In the genomic region with DNA sequence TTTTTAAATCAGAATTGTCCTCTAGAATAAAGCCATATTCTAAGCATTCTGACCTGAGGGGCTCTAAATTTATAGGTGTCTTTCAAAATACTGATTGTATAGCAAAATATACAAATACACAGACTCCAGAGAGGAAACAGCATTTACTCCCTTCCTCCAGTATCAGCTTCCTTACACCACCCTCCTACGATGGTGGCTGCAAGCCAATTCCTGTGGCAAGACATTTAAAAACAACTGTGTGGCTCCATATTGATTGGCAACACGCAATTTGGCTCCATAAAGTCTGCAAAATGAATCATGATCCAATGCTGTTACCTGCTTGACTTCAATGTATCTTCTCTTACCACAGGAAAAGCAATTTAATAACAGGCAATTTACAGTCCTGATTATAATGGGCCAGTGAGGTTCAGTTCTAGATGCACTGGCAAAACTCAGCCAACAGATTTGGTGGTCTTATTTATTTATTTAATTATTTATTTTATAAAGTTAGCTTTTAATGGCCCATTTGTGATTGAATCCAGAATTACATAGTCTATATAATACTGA, we compare ENCODE assay signal across 17 cellular contexts. TPM values are rescaled to one million over a fixed set of nuclear protein-coding genes. Genes with fewer than 3 reads are reported as not detected.
A peak's percentile ranks its signal among the peaks of the same experiment; 100 is the strongest.
DNase-seq lines count a peak whose midpoint lies in the region; FAIRE-seq and TF ChIP-seq lines count a peak whose summit lies in the region.
"Had no signal": no experiment of that assay in that cellular context is flagged by ENCODE, and none has a peak within 500 bp of the region (broad histone marks: within the 10 kb centered on the region; RNA-seq: fewer than 3 reads in every experiment).

No MANE protein-coding gene starts in this region.

- intact Hi-C loops in endothelial cell of umbilical vein (cut with micrococcal nuclease) = no loop called here

- 20 to 46% (median 27%) methylated on average over 2 of the region's 2 CpGs for WGBS in small intestine, 3 donors

- H3K4me1 ChIP-seq in endothelial cell of umbilical vein (ENCODE audit: control insufficient read depth, extremely low read depth, insufficient read depth, low read length) (peaks cover 17% of the 10 kb centered on the region), small intestine (ENCODE audit: control insufficient read depth in 2 of 2, insufficient read depth in 1 of 2, low read depth in 1 of 2, low read length in 1 of 2) (no peaks in the 10 kb centered on the region)
- H3K4me1 ChIP-seq: adrenal gland had no signal

- TF ChIP-seq POLR2A in GM12892 (IDR thresholded peaks at IDR 0.05; ENCODE audit: low read depth, low read length) = no peak
- no peak for TF ChIP-seq POLR2A in endothelial cell of umbilical vein (IDR thresholded peaks at IDR 0.05; ENCODE audit: low read depth, low read length)

- H2AFZ ChIP-seq in endothelial cell of umbilical vein (ENCODE audit: low read depth, low read length) = peak overlapping the region; percentile 65

- no peaks in the 10 kb centered on the region for H3K27me3 ChIP-seq in endothelial cell of umbilical vein (ENCODE audit: control insufficient read depth in 2 of 2, insufficient read depth in 2 of 2, low read length in 2 of 2)
- no peaks in the 10 kb centered on the region for H3K27me3 ChIP-seq in small intestine (ENCODE audit: control insufficient read depth in 2 of 2, insufficient read depth in 2 of 2, low read length in 2 of 2)
- H3K27me3 ChIP-seq: adrenal gland had no signal

- H3K27ac ChIP-seq in endothelial cell of umbilical vein (ENCODE audit: insufficient read depth, low read depth, low read length) (no peak overlapping the region), small intestine (ENCODE audit: low read depth in 1 of 2, low read length in 1 of 2) (no peak overlapping the region)
- H3K27ac ChIP-seq: adrenal gland, WERI-Rb-1 had no signal

- H3K9ac ChIP-seq in endothelial cell of umbilical vein (replicated peaks; ENCODE audit: extremely low read depth, insufficient read depth, low read length) = no peak overlapping the region

- dilution Hi-C loops in endothelial cell of umbilical vein (cut with MboI; ENCODE audit: extremely low pct_ligation_motif_present, low sequenced_read_pairs) = no loop called here

- H3K4me3 ChIP-seq in endothelial cell of umbilical vein (replicated peaks in 1 of 3; ENCODE audit: insufficient read depth in 1 of 3, low read depth in 1 of 3, low read length in 3 of 3) (no peak overlapping the region), small intestine (ENCODE audit: low read depth in 1 of 2, low read length in 2 of 2) (no peak overlapping the region)
- H3K4me3 ChIP-seq: adrenal gland had no signal

- CTCF ChIA-PET in endothelial cell of umbilical vein (lab: Charles Lee) = interaction anchor here (0.9 kb wide), 1 partner anchor 126 kb away, joined by 3 read pairs; no protein-coding TSS in a partner anchor

- FAIRE-seq in GM12892 (lab: Jason Lieb, UNC) (peak; percentile 42), endothelial cell of umbilical vein (lab: Jason Lieb, UNC) (peak; percentile 68), small intestine (lab: Jason Lieb, UNC) (no peak)
- FAIRE-seq: HepG2 had no signal

- no peaks in the 10 kb centered on the region for H3K9me1 ChIP-seq in endothelial cell of umbilical vein (replicated peaks; ENCODE audit: control insufficient read depth, extremely low read depth, insufficient read depth, low read length)

- no TSS peak for BruUV-seq in endothelial cell of umbilical vein (replicated peaks; lab: Mats Ljungman, UMichigan)

- no peak for TF ChIP-seq CTCF in endothelial cell of umbilical vein (IDR thresholded peaks at IDR 0.05; ENCODE audit: extremely low read depth in 1 of 2, insufficient read depth in 1 of 2, low read depth in 1 of 2, low read length in 2 of 2)

- H4K20me1 ChIP-seq in endothelial cell of umbilical vein (replicated peaks; ENCODE audit: control insufficient read depth, extremely low read depth, insufficient read depth, low read length) = no peaks in the 10 kb centered on the region

- DNase-seq in Ammon's horn (ENCODE audit: low spot score) (peak; percentile 13), GM12892 (ENCODE audit: insufficient read length) (no peak), NCI-H2171 treated with DMSO at 0.1 percent for 48 hours (lab: John Stamatoyannopoulos, UW) (peak; percentile 66), endothelial cell of umbilical vein (ENCODE audit: low read depth, low spot score) (peak; percentile 77), C1 segment of cervical spinal cord (lab: John Stamatoyannopoulos, UW) (no peak), NCI-H524 treated with DMSO at 0.1 percent for 48 hours (lab: John Stamatoyannopoulos, UW) (no peak), small intestine (no peak)
- DNase-seq in activated CD4-positive, alpha-beta T cell treated with anti-CD3 and anti-CD28 coated beads, Interleukin-2, amount 50 U/mL, for 1 hour = no peak
- DNase-seq: adrenal gland, NCI-H510A treated with DMSO at 0.1 percent for 48 hours, Right ventricle myocardium superior, WERI-Rb-1 had no signal

- H3K4me2 ChIP-seq in endothelial cell of umbilical vein (ENCODE audit: insufficient read depth, low read length) = peak overlapping the region; percentile 62

- H3K36me3 ChIP-seq in endothelial cell of umbilical vein (ENCODE audit: control insufficient read depth in 2 of 2, extremely low read depth in 1 of 2, insufficient read depth in 2 of 2, low read length in 2 of 2) (no peaks in the 10 kb centered on the region), small intestine (ENCODE audit: control insufficient read depth in 2 of 2, insufficient read depth in 2 of 2, low read length in 2 of 2) (no peaks in the 10 kb centered on the region)
- H3K36me3 ChIP-seq: adrenal gland, WERI-Rb-1 had no signal

- POLR2A ChIA-PET in endothelial cell of umbilical vein (lab: Charles Lee) = no interaction called here

- no peaks in the 10 kb centered on the region for H3K9me3 ChIP-seq in endothelial cell of umbilical vein (replicated peaks; ENCODE audit: control insufficient read depth, insufficient read depth, low read length)
- H3K9me3 ChIP-seq in small intestine (ENCODE audit: control insufficient read depth, low read depth) = no peaks in the 10 kb centered on the region
- H3K9me3 ChIP-seq: adrenal gland had no signal

- no peaks in the 10 kb centered on the region for H3K79me2 ChIP-seq in endothelial cell of umbilical vein (ENCODE audit: control insufficient read depth, insufficient read depth, low read length)

TF ChIP-seq in endothelial cell of umbilical vein, 7 proteins besides CTCF, POLR2A, EP300 and RAD21:
- no peak for TF ChIP-seq FOS (IDR thresholded peaks at IDR 0.05; ENCODE audit: borderline replicate concordance, insufficient read depth, low read length)
- TF ChIP-seq, protein P1, sequence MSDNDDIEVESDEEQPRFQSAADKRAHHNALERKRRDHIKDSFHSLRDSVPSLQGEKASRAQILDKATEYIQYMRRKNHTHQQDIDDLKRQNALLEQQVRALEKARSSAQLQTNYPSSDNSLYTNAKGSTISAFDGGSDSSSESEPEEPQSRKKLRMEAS (IDR thresholded peaks at IDR 0.05; ENCODE audit: insufficient read depth, insufficient read length) = no peak
- no peak for TF ChIP-seq JUN (IDR thresholded peaks at IDR 0.05; ENCODE audit: borderline replicate concordance, insufficient read depth, insufficient read length, low read depth)

RNA-seq across cellular contexts. Expression of a gene that starts 19.7 kb away (rescaled TPM):
- polyA plus RNA-seq in GM12892 (2012; ENCODE audit: missing spikeins) = not detected
- total RNA-seq in endothelial cell of umbilical vein = not detected in 2 replicates
- polyA plus RNA-seq in endothelial cell of umbilical vein (not detected in 2 replicates), small intestine (not detected)
- not detected in 2 replicates for polyA plus RNA-seq in endothelial cell of umbilical vein (2011; cell fraction: cytosol; rRNA removed)
- polyA plus RNA-seq in endothelial cell of umbilical vein (2011; cell fraction: nucleus; rRNA removed) = not detected in 2 replicates
- not detected in 2 replicates for polyA plus RNA-seq in endothelial cell of umbilical vein (2012)
- not detected in 2 replicates for polyA minus RNA-seq in endothelial cell of umbilical vein
- polyA minus RNA-seq in endothelial cell of umbilical vein (2011; cell fraction: cytosol; rRNA and poly(A)+ RNA removed) = not detected
- not detected in 2 replicates for polyA minus RNA-seq in endothelial cell of umbilical vein (2011; cell fraction: nucleus; rRNA and poly(A)+ RNA removed)
- total RNA-seq: adrenal gland, dermis microvascular lymphatic vessel endothelial cell, HepG2, Right ventricle myocardium superior, sciatic nerve, subcutaneous adipose tissue had no signal
- polyA plus RNA-seq: adrenal gland, BJ, HepG2 had no signal

Comparison
In these comparisons a context has a peak if more than half of its experiments do, and no peak if none do; other contexts are left out.
1. DNase-seq: peak in Ammon's horn (single experiment), NCI-H2171 treated with DMSO at 0.1 percent for 48 hours (single experiment) and endothelial cell of umbilical vein (single experiment); none in GM12892 (single experiment), C1 segment of cervical spinal cord (0 of 14), NCI-H524 treated with DMSO at 0.1 percent for 48 hours (single experiment), activated CD4-positive, alpha-beta T cell treated with anti-CD3 and anti-CD28 coated beads, Interleukin-2, amount 50 U/mL, for 1 hour (single experiment) and small intestine (single experiment).